ENCODE assay signal across 8 cellular contexts in the genomic region with DNA sequence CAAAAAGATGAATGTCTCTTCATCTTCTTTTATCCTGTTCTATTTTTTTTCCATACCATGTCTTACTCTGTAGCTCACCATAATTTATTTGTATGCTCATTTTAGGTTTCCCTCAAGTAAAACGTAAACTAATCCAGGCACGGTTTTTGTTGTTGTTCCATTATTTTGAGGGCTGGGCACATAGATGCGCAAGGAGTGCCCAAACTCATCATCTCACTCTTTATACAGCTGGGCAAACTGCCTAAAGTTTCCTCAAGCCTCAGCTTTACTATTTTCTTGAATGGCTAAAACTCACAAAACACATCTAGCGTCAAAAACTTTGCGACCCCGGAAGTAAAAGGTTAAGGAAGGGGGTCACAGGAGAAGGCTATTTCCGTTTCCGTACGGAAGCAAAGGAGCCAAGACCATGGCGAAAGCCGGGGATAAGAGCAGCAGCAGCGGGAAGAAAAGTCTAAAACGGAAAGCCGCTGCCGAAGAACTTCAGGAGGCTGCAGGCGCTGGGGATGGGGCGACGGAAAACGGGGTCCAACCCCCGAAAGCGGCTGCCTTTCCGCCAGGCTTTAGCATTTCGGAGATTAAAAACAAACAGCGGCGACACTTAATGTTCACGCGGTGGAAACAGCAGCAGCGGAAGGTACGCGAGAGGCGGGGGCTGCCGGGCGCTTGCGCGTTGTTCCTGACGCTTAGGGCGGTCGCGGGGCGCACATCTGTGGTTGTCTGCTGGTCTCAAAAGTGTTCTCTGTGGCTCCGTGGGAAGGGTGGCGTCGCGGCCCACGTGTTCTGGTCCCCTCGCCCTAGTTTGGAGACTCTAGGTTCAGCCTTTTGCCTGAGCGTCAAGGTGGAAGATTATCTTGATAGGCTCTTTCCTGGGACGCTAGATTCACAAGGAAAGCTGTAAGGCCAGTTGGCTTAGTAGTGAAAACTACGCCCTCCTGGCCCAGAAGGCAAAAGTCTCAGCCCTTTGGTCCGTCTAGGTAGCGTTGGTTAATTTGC. TPM values are rescaled to one million over a fixed set of nuclear protein-coding genes. Genes with fewer than 3 reads are reported as not detected.
A peak's percentile ranks its signal among the peaks of the same experiment; 100 is the strongest.
DNase-seq lines count a peak whose midpoint lies in the region; ATAC-seq and TF ChIP-seq lines count a peak whose summit lies in the region.

A gene with protein sequence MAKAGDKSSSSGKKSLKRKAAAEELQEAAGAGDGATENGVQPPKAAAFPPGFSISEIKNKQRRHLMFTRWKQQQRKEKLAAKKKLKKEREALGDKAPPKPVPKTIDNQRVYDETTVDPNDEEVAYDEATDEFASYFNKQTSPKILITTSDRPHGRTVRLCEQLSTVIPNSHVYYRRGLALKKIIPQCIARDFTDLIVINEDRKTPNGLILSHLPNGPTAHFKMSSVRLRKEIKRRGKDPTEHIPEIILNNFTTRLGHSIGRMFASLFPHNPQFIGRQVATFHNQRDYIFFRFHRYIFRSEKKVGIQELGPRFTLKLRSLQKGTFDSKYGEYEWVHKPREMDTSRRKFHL (plus strand): TSS at position 391 of the 993 bp plus-strand sequence. CDS start 16 bp downstream, at position 407.

- peak; percentile 45 to 60 for TF ChIP-seq POLR2A in gastroesophageal sphincter (IDR thresholded peaks at IDR 0.05)

- peak within 1 kb of the TSS; percentile 99 for H2AFZ ChIP-seq in MM.1S (ENCODE audit: low read length)

- peaks cover 32% of the 10 kb centered on the region for H3K79me2 ChIP-seq in MM.1S (ENCODE audit: low read length)

- no peaks in the 10 kb centered on the region for H3K27me3 ChIP-seq in MM.1S (replicated peaks; ENCODE audit: insufficient read depth, low read length)
- peaks cover 29% of the 10 kb centered on the region for H3K27me3 ChIP-seq in gastroesophageal sphincter
- peaks cover 40% of the 10 kb centered on the region for H3K27me3 ChIP-seq in neutrophil

- WGBS in gastroesophageal sphincter (ENCODE audit: low coverage in 1 of 2), 2 donors: 11 to 14% methylated on average over 8 to 12 of the region's 51 CpGs

- 0 out of 2 replicates have a peak, but pooled peaks cover 2% of the 10 kb centered on the region for H3F3A ChIP-seq in MM.1S (ENCODE audit: insufficient read depth, low read length)

- in situ Hi-C loops in SK-MEL-5 (cut with HindIII; ENCODE audit: low pct_unique_long_range_greater_than_20kb, low sequenced_read_pairs): no loop called here

- TF ChIP-seq CTCF in MM.1S (IDR thresholded peaks at IDR 0.05; ENCODE audit: low read length): no peak
- TF ChIP-seq CTCF in gastroesophageal sphincter (IDR thresholded peaks at IDR 0.05): no peak
- TF ChIP-seq CTCF in neutrophil (IDR thresholded peaks at IDR 0.05): no peak
- no peak for TF ChIP-seq CTCF in subcutaneous adipose tissue (IDR thresholded peaks at IDR 0.05; ENCODE audit: low read depth)

- peak within 1 kb of the TSS; percentile 71 for H3K9ac ChIP-seq in MM.1S (ENCODE audit: low read length)

- H3K9me3 ChIP-seq in MM.1S (replicated peaks; ENCODE audit: insufficient read depth, low read length) (no peaks in the 10 kb centered on the region; the same call in 1 of the 2 replicates), gastroesophageal sphincter (no peaks in the 10 kb centered on the region), neutrophil (no peaks in the 10 kb centered on the region)

- peak within 1 kb of the TSS; percentile 79; the same call in 1 of the 2 replicates for H3K27ac ChIP-seq in MM.1S (ENCODE audit: low read length)
- H3K27ac ChIP-seq in gastroesophageal sphincter: peak within 1 kb of the TSS; percentile 64 to 92 (median 78)
- H3K27ac ChIP-seq in neutrophil: peak within 1 kb of the TSS; percentile 86

- H3K4me2 ChIP-seq in MM.1S (ENCODE audit: low read depth, low read length): peak within 1 kb of the TSS; percentile 76

- H3K4me1 ChIP-seq in MM.1S (ENCODE audit: low read length) (no peaks in the 10 kb centered on the region), gastroesophageal sphincter (peaks cover 2 to 36% (median 13%) of the 10 kb centered on the region in 3 donors), neutrophil (ENCODE audit: control insufficient read depth in 1 of 2, insufficient read depth in 1 of 2, low read depth in 1 of 2, low read length in 1 of 2) (peaks cover 12 to 14% of the 10 kb centered on the region in 2 experiments)

- H3K36me3 ChIP-seq in MM.1S (replicated peaks; ENCODE audit: insufficient read depth, low read length) (no peaks in the 10 kb centered on the region; the same call in 1 of the 2 replicates), gastroesophageal sphincter (peaks cover 0 to 17% of the 10 kb centered on the region in 2 donors), neutrophil (peaks cover 13% of the 10 kb centered on the region)

- DNase-seq in GDM1 (lab: John Stamatoyannopoulos, UW) (peak; percentile 68), HCEC 1CT (peak; percentile 84), MM.1S (peak; percentile 66), SK-MEL-5 (ENCODE audit: low read depth, low spot score) (peak; percentile 85)
- DNase-seq in activated naive CD4-positive, alpha-beta T cell treated with Interleukin-2 at 50 U/mL for 16 hours: peak; percentile 83

- TF ChIP-seq EP300 in gastroesophageal sphincter (IDR thresholded peaks at IDR 0.05): no peak

- no peaks in the 10 kb centered on the region for H3K9me2 ChIP-seq in MM.1S (replicated peaks; ENCODE audit: insufficient read depth, low read length)

- peak; percentile 92 for ATAC-seq in gastroesophageal sphincter

- no peaks in the 10 kb centered on the region for H4K20me1 ChIP-seq in MM.1S (ENCODE audit: insufficient read depth, low read length)

- peak within 1 kb of the TSS; percentile 78 for H3K4me3 ChIP-seq in MM.1S (ENCODE audit: low read length)
- H3K4me3 ChIP-seq in gastroesophageal sphincter: peak within 1 kb of the TSS; percentile 61 to 81
- peak within 1 kb of the TSS; percentile 74 to 78 for H3K4me3 ChIP-seq in neutrophil (ENCODE audit: low read depth in 1 of 2, low read length in 1 of 2)

RNA-seq across cellular contexts. Expression of the gene that starts here (rescaled TPM):
- total RNA-seq in SK-MEL-5 (2014; rRNA removed; shearing (Covaris generic)): 68.0 and 68.2 TPM in 2 replicates
- polyA plus RNA-seq in SK-MEL-5 (2015; cell fraction: cytosol; rRNA removed): 39.4 and 43.7 TPM in 2 replicates
- polyA plus RNA-seq in SK-MEL-5 (2015; cell fraction: nucleus; rRNA removed): 19.6 and 27.0 TPM in 2 replicates
- 10 to 100 TPM; 35.7 to 49.8 (median 46.2) TPM for total RNA-seq in gastroesophageal sphincter
- total RNA-seq in subcutaneous adipose tissue: 10 to 100 TPM; 27.1 to 63.6 (median 29.4) TPM

Comparison
In these comparisons a context has a peak if more than half of its experiments do, and no peak if none do; other contexts are left out.
1. Peak in every context shown above with its lines: DNase-seq, ATAC-seq, H3K4me3 ChIP-seq and H3K27ac ChIP-seq.